In the genomic region with DNA sequence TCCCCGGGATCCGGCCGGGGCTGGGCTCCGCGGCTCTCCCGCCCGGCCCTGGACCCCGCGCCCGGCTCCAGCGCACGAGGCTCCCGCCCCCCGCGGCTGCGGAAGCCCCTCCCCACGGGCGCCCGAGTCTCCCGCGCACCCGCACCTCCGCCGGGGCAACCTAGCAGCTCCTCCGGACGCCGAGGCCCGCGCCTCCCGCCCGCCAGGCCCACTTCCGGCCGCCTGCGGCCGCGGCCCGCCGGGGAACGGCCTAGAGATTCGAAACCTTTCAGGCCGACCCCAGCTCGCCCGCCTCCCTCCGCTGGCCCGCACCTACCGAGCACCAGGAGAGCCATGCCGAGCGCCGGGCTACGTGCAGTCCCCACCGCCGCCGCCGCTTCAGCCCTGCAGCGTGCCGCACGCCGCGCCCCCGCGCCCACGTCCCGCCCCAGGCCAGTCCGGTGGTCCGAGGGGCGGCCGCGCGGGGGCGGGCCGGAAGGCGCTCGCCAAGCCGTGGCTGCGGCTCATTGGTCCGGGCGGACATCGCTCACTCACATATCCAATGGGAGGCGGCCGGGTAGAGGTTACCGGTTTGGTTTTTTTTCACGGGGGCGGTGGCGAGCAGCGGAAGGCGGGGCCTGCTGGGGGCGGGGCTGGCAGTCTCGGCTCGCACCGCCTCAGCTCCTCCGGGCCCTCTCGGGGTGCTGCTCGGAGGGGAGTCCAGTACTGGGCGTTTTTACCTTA, we compare ENCODE assay signal across 7 cellular contexts.
DNase-seq lines count a peak whose midpoint lies in the region; ATAC-seq and TF ChIP-seq lines count a peak whose summit lies in the region.

A gene with protein sequence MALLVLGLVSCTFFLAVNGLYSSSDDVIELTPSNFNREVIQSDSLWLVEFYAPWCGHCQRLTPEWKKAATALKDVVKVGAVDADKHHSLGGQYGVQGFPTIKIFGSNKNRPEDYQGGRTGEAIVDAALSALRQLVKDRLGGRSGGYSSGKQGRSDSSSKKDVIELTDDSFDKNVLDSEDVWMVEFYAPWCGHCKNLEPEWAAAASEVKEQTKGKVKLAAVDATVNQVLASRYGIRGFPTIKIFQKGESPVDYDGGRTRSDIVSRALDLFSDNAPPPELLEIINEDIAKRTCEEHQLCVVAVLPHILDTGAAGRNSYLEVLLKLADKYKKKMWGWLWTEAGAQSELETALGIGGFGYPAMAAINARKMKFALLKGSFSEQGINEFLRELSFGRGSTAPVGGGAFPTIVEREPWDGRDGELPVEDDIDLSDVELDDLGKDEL (minus strand): TSS at position 424 of the 723 bp plus-strand sequence. CDS start 89 bp downstream, at position 335.

- H3K4me3 ChIP-seq in astrocyte of the cerebellum (ENCODE audit: low read depth, low read length) = peak within 1 kb of the TSS; percentile 69

- in situ Hi-C loops in astrocyte of the cerebellum (cut with HindIII; ENCODE audit: low sequenced_read_pairs) = no loop called here

- DNase-seq in NCI-H2081 (lab: John Stamatoyannopoulos, UW) (peak; percentile 97 to 98), T-helper 9 cell (peak; percentile 95), astrocyte of the cerebellum (ENCODE audit: low read depth) (peak; percentile 89), hepatic stellate cell (ENCODE audit: low spot score) (peak; percentile 98), retina (peak; percentile 94)

- no peak for TF ChIP-seq CTCF in astrocyte of the cerebellum (IDR thresholded peaks at IDR 0.05; ENCODE audit: low read depth, low read length, missing control alignments)

- peak; percentile 81 for ATAC-seq in GM18517 (IDR thresholded peaks at IDR 0.05; ENCODE audit: unreplicated experiment)
- ATAC-seq in HG03039 (IDR thresholded peaks at IDR 0.05; ENCODE audit: unreplicated experiment) = peak; percentile 90

Comparison
In these comparisons a context has a peak if more than half of its experiments do, and no peak if none do; other contexts are left out.
1. Peak in every context shown above with its lines: DNase-seq, ATAC-seq and H3K4me3 ChIP-seq.